7 cellular contexts compared by ENCODE assay signal in genomic region chr6:25369450-25370086, GRCh38.
DNase-seq lines count a peak whose midpoint lies in the region; ATAC-seq and TF ChIP-seq lines count a peak whose summit lies in the region.

No MANE protein-coding gene starts in this region.

- BruUV-seq in IMR-90 (replicated peaks; lab: Mats Ljungman, UMichigan), result no TSS peak

- H3K27me3 ChIP-seq in IMR-90 (ENCODE audit: control insufficient read depth, insufficient read depth, low read length) (no peaks in the 10 kb centered on the region), OCI-LY1 (ENCODE audit: insufficient read depth, low read length) (no peaks in the 10 kb centered on the region), endocrine pancreas (ENCODE audit: control insufficient read depth, insufficient read depth, low read length) (no peaks in the 10 kb centered on the region), trophoblast cell (ENCODE audit: insufficient read depth, low read length) (no peaks in the 10 kb centered on the region)

- H2AK5ac ChIP-seq in IMR-90 (ENCODE audit: low read depth, low read length) (no peak overlapping the region), trophoblast cell (ENCODE audit: low read length) (no peak overlapping the region)

- TF ChIP-seq RAD21 in IMR-90 (IDR thresholded peaks at IDR 0.05; ENCODE audit: low read length), result no peak

- H2BK15ac ChIP-seq in IMR-90 (ENCODE audit: low read depth, low read length), result no peak overlapping the region

- CTCF ChIA-PET in IMR-90 (lab: Yijun Ruan, JAX), result interaction anchor here (0.8 kb wide), 1 partner anchor 91 kb away, joined by 3 read pairs; no protein-coding TSS in a partner anchor

- H3K9me1 ChIP-seq in IMR-90 (ENCODE audit: insufficient read depth, low read length), result no peaks in the 10 kb centered on the region

- H3K27ac ChIP-seq in IMR-90 (ENCODE audit: insufficient read depth, low read length) (no peak overlapping the region), OCI-LY1 (ENCODE audit: low read depth, low read length, poor library complexity, severe bottlenecking) (peak overlapping the region; percentile 90), trophoblast cell (ENCODE audit: low read depth, low read length) (no peak overlapping the region)

- POLR2A ChIA-PET in IMR-90 (lab: Charles Lee; ENCODE audit: unreplicated experiment), result interaction anchor here (0.6 kb wide), 1 partner anchor 61 kb away, joined by 3 read pairs; no protein-coding TSS in a partner anchor

- H4K5ac ChIP-seq in IMR-90 (ENCODE audit: low read depth, low read length), result no peak overlapping the region; the same call in 1 of the 2 replicates

- H4K8ac ChIP-seq in IMR-90 (ENCODE audit: low read depth in 2 of 2, low read length in 2 of 2) (no peak overlapping the region), trophoblast cell (ENCODE audit: low read depth, low read length) (no peak overlapping the region)

- H3K4me2 ChIP-seq in IMR-90 (ENCODE audit: low read depth, low read length) (no peak overlapping the region), OCI-LY1 (ENCODE audit: low read length) (peak overlapping the region; percentile 72), trophoblast cell (ENCODE audit: low read length) (no peak overlapping the region)

- WGBS in IMR-90 (ENCODE audit: extremely low coverage in 2 of 2, insufficient read length in 1 of 2), 2 experiments, result no CpG with 5 or more reads among the region's 9 CpGs
- no CpG with 5 or more reads among the region's 9 CpGs for WGBS in trophoblast cell (ENCODE audit: extremely low coverage, insufficient coverage, insufficient read length)

- no peak overlapping the region for H3K56ac ChIP-seq in IMR-90 (ENCODE audit: extremely low read depth, insufficient read depth, low read length)

- no peak overlapping the region for H3K18ac ChIP-seq in IMR-90 (ENCODE audit: low read depth, low read length)
- no peak overlapping the region for H3K18ac ChIP-seq in trophoblast cell (ENCODE audit: low read length)

- intact Hi-C loops in IMR-90 (cut with micrococcal nuclease), result loop anchor here (5.0 kb wide), 1 partner anchor 67 kb away; no protein-coding TSS in a partner anchor

- H2AFZ ChIP-seq in IMR-90 (replicated peaks; ENCODE audit: low read length, poor library complexity) (no peak overlapping the region), OCI-LY1 (ENCODE audit: low read length) (no peak overlapping the region), trophoblast cell (ENCODE audit: insufficient read depth, low read length, poor library complexity) (no peak overlapping the region)

- H2BK5ac ChIP-seq in IMR-90 (ENCODE audit: low read depth, low read length, poor library complexity, severe bottlenecking), result no peak overlapping the region
- no peak overlapping the region for H2BK5ac ChIP-seq in trophoblast cell (ENCODE audit: low read depth, low read length, poor library complexity)

- H2AK9ac ChIP-seq in IMR-90 (replicated peaks; ENCODE audit: low read depth, low read length, poor library complexity), result no peak overlapping the region

- dilution Hi-C loops in IMR-90 (cut with HindIII; ENCODE audit: low sequenced_read_pairs, unreplicated experiment), result no loop called here

- H4K12ac ChIP-seq in trophoblast cell (ENCODE audit: low read depth, low read length), result no peak overlapping the region

- no peak overlapping the region for H2BK20ac ChIP-seq in IMR-90 (ENCODE audit: low read depth, low read length)

- no peaks in the 10 kb centered on the region for H4K20me1 ChIP-seq in IMR-90 (ENCODE audit: insufficient read depth, low read length)
- no peaks in the 10 kb centered on the region for H4K20me1 ChIP-seq in OCI-LY1 (ENCODE audit: insufficient read depth, low read length)

- DNase-seq in IMR-90 (no peak), trophoblast cell (no peak), retina (no peak), HuH-7 (ENCODE audit: low spot score) (no peak)

- H3K4ac ChIP-seq in IMR-90 (ENCODE audit: low read depth, low read length), result no peak overlapping the region
- peak overlapping the region; percentile 57 for H3K4ac ChIP-seq in trophoblast cell (ENCODE audit: low read depth, low read length)

- no peaks in the 10 kb centered on the region for H3K79me1 ChIP-seq in IMR-90 (ENCODE audit: low read depth in 1 of 2, low read length in 2 of 2)
- no peaks in the 10 kb centered on the region for H3K79me1 ChIP-seq in trophoblast cell (ENCODE audit: low read length)

- H3K79me2 ChIP-seq in OCI-LY1 (ENCODE audit: insufficient read depth, low read length) (peaks cover 42% of the 10 kb centered on the region), trophoblast cell (ENCODE audit: control insufficient read depth, insufficient read depth, low read length, poor library complexity) (peaks cover 4% of the 10 kb centered on the region)

- no peak for ATAC-seq in IMR-90 (ENCODE audit: low read depth)
- ATAC-seq in GM21619 (IDR thresholded peaks at IDR 0.05; ENCODE audit: unreplicated experiment), result no peak

- TF ChIP-seq POLR2A in IMR-90 (IDR thresholded peaks at IDR 0.05; ENCODE audit: low read depth, low read length), result no peak

- no peaks in the 10 kb centered on the region for H3K9me2 ChIP-seq in OCI-LY1 (ENCODE audit: low read depth, low read length)

- TF ChIP-seq CTCF in IMR-90 (conservative IDR thresholded peaks at IDR 0.05; ENCODE audit: low read depth, low read length) (no peak), OCI-LY1 (IDR thresholded peaks at IDR 0.05; ENCODE audit: low read length) (no peak)

- H3K4me1 ChIP-seq in IMR-90 (ENCODE audit: control insufficient read depth, insufficient read depth, low read length) (no peaks in the 10 kb centered on the region; the same call in 1 of the 2 replicates), OCI-LY1 (ENCODE audit: insufficient read depth, low read length, severe bottlenecking) (peaks cover 70% of the 10 kb centered on the region), endocrine pancreas (ENCODE audit: control insufficient read depth, insufficient read depth, low read length) (peaks cover 11% of the 10 kb centered on the region), trophoblast cell (ENCODE audit: control insufficient read depth in 1 of 2, insufficient read depth in 2 of 2, low read length in 2 of 2) (no peaks in the 10 kb centered on the region)

- H3K4me3 ChIP-seq in IMR-90 (ENCODE audit: insufficient read depth, low read depth, low read length) (no peak overlapping the region), OCI-LY1 (ENCODE audit: low read depth, low read length, poor library complexity, severe bottlenecking) (peak overlapping the region; percentile 42), endocrine pancreas (ENCODE audit: control insufficient read depth, insufficient read depth, low read length) (peak overlapping the region; percentile 58), trophoblast cell (ENCODE audit: low read depth, low read length) (no peak overlapping the region)

- H3K9me3 ChIP-seq in IMR-90 (ENCODE audit: control insufficient read depth, insufficient read depth, low read length) (no peaks in the 10 kb centered on the region), OCI-LY1 (ENCODE audit: low read length) (no peaks in the 10 kb centered on the region), endocrine pancreas (ENCODE audit: control insufficient read depth, low read length) (no peaks in the 10 kb centered on the region), trophoblast cell (ENCODE audit: insufficient read depth, low read depth, low read length) (no peaks in the 10 kb centered on the region)

- no peak overlapping the region for H2BK12ac ChIP-seq in trophoblast cell (ENCODE audit: low read length)

- no peaks in the 10 kb centered on the region for H3K36me3 ChIP-seq in IMR-90 (ENCODE audit: control insufficient read depth, insufficient read depth, low read length)
- H3K36me3 ChIP-seq in OCI-LY1 (ENCODE audit: insufficient read depth, low read length), result no peaks in the 10 kb centered on the region
- no peaks in the 10 kb centered on the region for H3K36me3 ChIP-seq in endocrine pancreas (ENCODE audit: control insufficient read depth, insufficient read depth, low read length)
- no peaks in the 10 kb centered on the region for H3K36me3 ChIP-seq in trophoblast cell (ENCODE audit: control insufficient read depth in 1 of 2, insufficient read depth in 2 of 2, low read length in 2 of 2)

- H3K23ac ChIP-seq in IMR-90 (ENCODE audit: low read depth, low read length), result 0 out of 2 replicates have a peak overlapping the region, but pooled peaks have one; percentile 27
- no peak overlapping the region for H3K23ac ChIP-seq in trophoblast cell (ENCODE audit: low read length)

- H3K9ac ChIP-seq in IMR-90 (ENCODE audit: low read depth, low read length) (no peak overlapping the region), OCI-LY1 (ENCODE audit: low read length) (peak overlapping the region; percentile 51; the same call in 1 of the 2 replicates), endocrine pancreas (ENCODE audit: control insufficient read depth, insufficient read depth, low read length) (no peak overlapping the region), trophoblast cell (ENCODE audit: low read length) (no peak overlapping the region)

- H4K91ac ChIP-seq in IMR-90 (ENCODE audit: insufficient read depth, low read depth, low read length) (no peak overlapping the region), trophoblast cell (ENCODE audit: low read depth, low read length) (no peak overlapping the region)

- H2BK120ac ChIP-seq in IMR-90 (ENCODE audit: low read depth, low read length) (no peak overlapping the region), trophoblast cell (ENCODE audit: insufficient read depth, low read length, poor library complexity) (no peak overlapping the region)

- no peaks in the 10 kb centered on the region for H3F3A ChIP-seq in OCI-LY1 (ENCODE audit: insufficient read depth, low read length)

- in situ Hi-C loops in IMR-90 (cut with MboI; ENCODE audit: low sequenced_read_pairs), result no loop called here

- H3K14ac ChIP-seq in IMR-90 (replicated peaks; ENCODE audit: low read depth, low read length) (no peak overlapping the region), trophoblast cell (ENCODE audit: low read length) (no peak overlapping the region)

TF ChIP-seq in IMR-90, 13 proteins besides CTCF, POLR2A, EP300 and RAD21 (continues in another document):
- no peak for TF ChIP-seq CHD1 (IDR thresholded peaks at IDR 0.05; ENCODE audit: low read depth, low read length)
- no peak for TF ChIP-seq MAFK (IDR thresholded peaks at IDR 0.05; ENCODE audit: low read depth, low read length)
- no peak for TF ChIP-seq RCOR1 (IDR thresholded peaks at IDR 0.05; ENCODE audit: insufficient replicate concordance, low read length)
- TF ChIP-seq FOS (IDR thresholded peaks at IDR 0.05; ENCODE audit: low read depth, low read length), result no peak
- TF ChIP-seq NFE2L2 (IDR thresholded peaks at IDR 0.05; ENCODE audit: low read depth, low read length), result no peak
- no peak for TF ChIP-seq MXI1 (IDR thresholded peaks at IDR 0.05; ENCODE audit: borderline replicate concordance, low read depth, low read length)

Comparison
In these comparisons a context has a peak if more than half of its experiments do, and no peak if none do; other contexts are left out.
1. H3K4me3 ChIP-seq: peak in OCI-LY1 (single experiment) and endocrine pancreas (single experiment); none in IMR-90 (single experiment) and trophoblast cell (single experiment).